In genomic region chr6:116556814-116557403, GRCh38 we compare ENCODE assay signal across 18 cellular contexts. TPM values are rescaled to one million over a fixed set of nuclear protein-coding genes. Genes with fewer than 3 reads are reported as not detected.
"Had no signal": no experiment of that assay in that cellular context is flagged by ENCODE, and none has a peak within 500 bp of the region (broad histone marks: within the 10 kb centered on the region; RNA-seq: fewer than 3 reads in every experiment).

No MANE protein-coding gene starts in this region.

- H3K36me3 ChIP-seq: ascending aorta, colonic mucosa, pancreas, tibial nerve had no signal

- H3K27me3 ChIP-seq: ascending aorta, colonic mucosa, tibial nerve had no signal

- H3K4me3 ChIP-seq: ascending aorta, colonic mucosa, pancreas, tibial nerve had no signal

- H3K9me3 ChIP-seq: ascending aorta, colonic mucosa, pancreas, tibial nerve had no signal

- H3K4me1 ChIP-seq: ascending aorta, colonic mucosa, pancreas, tibial nerve had no signal

- H3K27ac ChIP-seq: ascending aorta, colonic mucosa, pancreas, tibial nerve had no signal

- ATAC-seq: activated CD4-positive, alpha-beta T cell treated with anti-CD3 and anti-CD28 coated beads for 36 hours; activated CD8-positive, alpha-beta T cell treated with anti-CD3 and anti-CD28 coated beads, Interleukin-2, amount 10 ng/mL, durations not matched to agents 7 days and 5 days; activated naive CD8-positive, alpha-beta T cell treated with anti-CD3 and anti-CD28 coated beads, Interleukin-2, amount 50 U/mL, for 24 hours; stimulated activated effector memory CD8-positive, alpha-beta T cell treated with anti-CD3 and anti-CD28 coated beads, Interleukin-12 subunit alpha, Interleukin-12 subunit beta, amount 100 ng/mL, for 72 hours had no signal

- DNase-seq: activated CD4-positive, alpha-beta T cell treated with anti-CD3 and anti-CD28 coated beads for 36 hours; activated CD8-positive, alpha-beta memory T cell treated with anti-CD3 and anti-CD28 coated beads, Interleukin-2, amount 50 U/mL, for 48 hours; activated CD8-positive, alpha-beta T cell treated with anti-CD3 and anti-CD28 coated beads, Interleukin-2, amount 10 ng/mL, durations not matched to agents 7 days and 5 days; activated naive CD4-positive, alpha-beta T cell; activated naive CD8-positive, alpha-beta T cell treated with anti-CD3 and anti-CD28 coated beads, Interleukin-2, amount 50 U/mL, for 24 hours; caudate nucleus; colonic mucosa; immature natural killer cell; pancreas; retina; small intestine; T-helper 9 cell had no signal

RNA-seq across cellular contexts. Expression of gene CALHM4, which starts 3.4 kb away (rescaled TPM):
- total RNA-seq: activated CD4-positive, alpha-beta T cell treated with anti-CD3 and anti-CD28 coated beads for 36 hours; activated CD8-positive, alpha-beta T cell treated with anti-CD3 and anti-CD28 coated beads, Interleukin-2, amount 10 ng/mL, durations not matched to agents 7 days and 5 days; activated T-helper 1 cell treated with anti-CD3 and anti-CD28 coated beads, Interleukin-12 subunit alpha, Interleukin-12 subunit beta, Interleukin-2, Interleukin-4 antibody, amounts not matched to agents 30 ng/mL and 10 ng/mL and 1 ng/mL, durations not matched to agents 14 hours and 24 hours and 36 hours; ascending aorta; colonic mucosa; endothelial cell of umbilical vein; neural crest cell; pancreas had no signal
- polyA plus RNA-seq: immature natural killer cell, pancreas, small intestine had no signal

RNA-seq across cellular contexts. Expression of gene TRAPPC3L, which starts 11.4 kb away (rescaled TPM):
- total RNA-seq: activated CD4-positive, alpha-beta T cell treated with anti-CD3 and anti-CD28 coated beads for 36 hours; activated CD8-positive, alpha-beta T cell treated with anti-CD3 and anti-CD28 coated beads, Interleukin-2, amount 10 ng/mL, durations not matched to agents 7 days and 5 days; activated T-helper 1 cell treated with anti-CD3 and anti-CD28 coated beads, Interleukin-12 subunit alpha, Interleukin-12 subunit beta, Interleukin-2, Interleukin-4 antibody, amounts not matched to agents 30 ng/mL and 10 ng/mL and 1 ng/mL, durations not matched to agents 14 hours and 24 hours and 36 hours; ascending aorta; colonic mucosa; neural crest cell; pancreas had no signal
- polyA plus RNA-seq: endothelial cell of umbilical vein had no signal

RNA-seq across cellular contexts. Expression of gene CALHM5, which starts 45.5 kb away (rescaled TPM):
- total RNA-seq: activated CD4-positive, alpha-beta T cell treated with anti-CD3 and anti-CD28 coated beads for 36 hours; activated CD8-positive, alpha-beta T cell treated with anti-CD3 and anti-CD28 coated beads, Interleukin-2, amount 10 ng/mL, durations not matched to agents 7 days and 5 days; activated T-helper 1 cell treated with anti-CD3 and anti-CD28 coated beads, Interleukin-12 subunit alpha, Interleukin-12 subunit beta, Interleukin-2, Interleukin-4 antibody, amounts not matched to agents 30 ng/mL and 10 ng/mL and 1 ng/mL, durations not matched to agents 14 hours and 24 hours and 36 hours had no signal
- polyA plus RNA-seq: immature natural killer cell had no signal
